In the genomic region with DNA sequence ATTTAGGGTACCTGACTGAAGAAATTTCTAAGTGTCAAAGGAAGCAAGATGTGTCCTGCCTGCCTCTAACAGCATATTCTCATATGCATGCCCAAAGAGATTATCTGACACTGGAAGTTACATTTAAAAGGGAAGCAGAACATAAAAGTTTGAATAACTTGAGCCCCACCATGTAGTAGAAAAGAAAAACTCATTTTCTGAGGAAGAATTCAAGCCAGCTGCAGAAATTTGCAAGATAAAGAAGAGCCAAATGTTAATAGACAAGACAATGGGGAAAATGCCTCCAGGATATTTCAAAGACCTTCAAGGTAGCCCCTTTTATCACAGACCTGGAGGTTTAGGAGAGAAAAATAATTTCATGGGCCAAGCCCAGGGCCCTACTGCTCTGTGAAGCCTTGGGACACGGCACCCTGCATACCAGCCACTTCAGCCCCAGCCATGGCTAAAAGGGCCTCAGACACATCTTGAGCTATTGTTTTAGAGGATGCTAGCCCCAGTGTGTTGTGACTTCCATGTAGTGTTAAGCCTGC, we compare ENCODE assay signal across 1 cellular context.
TF ChIP-seq lines count a peak whose summit lies in the region.

No MANE protein-coding gene starts in this region.

TF ChIP-seq in IMR-90, 13 proteins besides CTCF, POLR2A, EP300 and RAD21:
- TF ChIP-seq USF2 (IDR thresholded peaks at IDR 0.05; ENCODE audit: low read depth, low read length) (no peak), RFX5 (IDR thresholded peaks at IDR 0.05; ENCODE audit: low read depth, low read length) (no peak), SMC3 (IDR thresholded peaks at IDR 0.05; ENCODE audit: low read depth, low read length) (no peak), RCOR1 (IDR thresholded peaks at IDR 0.05; ENCODE audit: insufficient replicate concordance, low read length) (no peak), FOS (IDR thresholded peaks at IDR 0.05; ENCODE audit: low read depth, low read length) (no peak), MAZ (IDR thresholded peaks at IDR 0.05; ENCODE audit: borderline replicate concordance, low read depth, low read length) (no peak), MXI1 (IDR thresholded peaks at IDR 0.05; ENCODE audit: borderline replicate concordance, low read depth, low read length) (no peak), NFE2L2 (IDR thresholded peaks at IDR 0.05; ENCODE audit: low read depth, low read length) (no peak), CEBPB (IDR thresholded peaks at IDR 0.05; ENCODE audit: low read depth, low read length) (no peak), MAFK (IDR thresholded peaks at IDR 0.05; ENCODE audit: low read depth, low read length) (no peak), BHLHE40 (IDR thresholded peaks at IDR 0.05; ENCODE audit: low read depth, low read length) (no peak), ELK1 (IDR thresholded peaks at IDR 0.05; ENCODE audit: borderline replicate concordance, low read depth, low read length) (no peak), CHD1 (IDR thresholded peaks at IDR 0.05; ENCODE audit: low read depth, low read length) (no peak)
TF ChIP-seq in IMR-90: peak in this region for 0.
